In genomic region chr14:98249476-98249875, GRCh38 we compare ENCODE assay signal across 5 cellular contexts.
"Had no signal": no experiment of that assay in that cellular context is flagged by ENCODE, and none has a peak within 500 bp of the region (broad histone marks: within the 10 kb centered on the region; RNA-seq: fewer than 3 reads in every experiment).

No MANE protein-coding gene starts in this region.

- DNase-seq: H9, HCEC 1CT, IMR-90 had no signal

- ATAC-seq: GM23338, K562 had no signal
